In the genomic region with DNA sequence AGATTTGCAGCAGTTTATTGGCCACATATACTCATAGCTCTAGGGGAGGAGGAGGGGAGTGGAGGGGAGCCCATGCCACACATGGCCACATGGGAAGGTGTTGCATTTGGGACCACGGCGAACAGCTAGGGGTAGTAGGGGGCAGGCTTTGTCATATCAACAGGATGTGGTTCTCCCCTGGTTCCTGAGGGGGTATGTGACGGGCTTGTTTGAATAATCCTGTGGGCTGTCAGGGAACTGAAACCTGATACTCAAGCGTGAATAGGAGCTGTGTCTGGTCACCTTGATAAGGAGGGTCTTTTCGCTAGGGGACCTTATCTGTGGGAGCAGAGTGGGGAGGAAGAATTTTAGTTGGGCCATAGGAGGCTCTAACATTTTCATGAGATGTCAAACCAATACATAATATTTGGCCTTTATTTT, we compare ENCODE assay signal across 9 cellular contexts.
DNase-seq lines count a peak whose midpoint lies in the region; ATAC-seq and TF ChIP-seq lines count a peak whose summit lies in the region.
"Had no signal": no experiment of that assay in that cellular context is flagged by ENCODE, and none has a peak within 500 bp of the region (broad histone marks: within the 10 kb centered on the region; RNA-seq: fewer than 3 reads in every experiment).

No MANE protein-coding gene starts in this region.

- H3K4me1 Mint-ChIP-seq in activated CD8-positive, alpha-beta T cell treated with anti-CD3 and anti-CD28 coated beads for 36 hours (ENCODE audit: low read depth): no peaks in the 10 kb centered on the region

- CTCF ChIA-PET in activated CD8-positive, alpha-beta T cell treated with anti-CD3 and anti-CD28 coated beads for 36 hours (lab: Charles Lee): interaction anchor here (3.3 kb wide), 1 partner anchor 9 kb away, joined by 14 read pairs; no protein-coding TSS in a partner anchor
- CTCF ChIA-PET in A673 (lab: Charles Lee): no interaction called here

- H3K9me3 Mint-ChIP-seq in activated CD8-positive, alpha-beta T cell treated with anti-CD3 and anti-CD28 coated beads for 36 hours: no peaks in the 10 kb centered on the region

- no peak overlapping the region for H3K4me3 Mint-ChIP-seq in activated CD8-positive, alpha-beta T cell treated with anti-CD3 and anti-CD28 coated beads for 36 hours

- no TSS peak for BruUV-seq in A673 (replicated peaks; lab: Mats Ljungman, UMichigan)

- no peaks in the 10 kb centered on the region for H3K9me3 ChIP-seq in A673 (ENCODE audit: low read depth, low read length, poor library complexity, severe bottlenecking)
- H3K9me3 ChIP-seq: upper lobe of left lung had no signal

- no peaks in the 10 kb centered on the region for H3K4me1 ChIP-seq in A673 (ENCODE audit: insufficient read depth, low read length, poor library complexity, severe bottlenecking)
- H3K4me1 ChIP-seq: upper lobe of left lung had no signal

- H3K4me3 ChIP-seq in A673 (ENCODE audit: low read depth, low read length, poor library complexity, severe bottlenecking): no peak overlapping the region
- H3K4me3 ChIP-seq: upper lobe of left lung had no signal

- no peaks in the 10 kb centered on the region for H3K36me3 ChIP-seq in A673 (ENCODE audit: insufficient read depth, low read length, poor library complexity, severe bottlenecking)
- H3K36me3 ChIP-seq: upper lobe of left lung had no signal

- H3K27ac Mint-ChIP-seq in activated CD8-positive, alpha-beta T cell treated with anti-CD3 and anti-CD28 coated beads for 36 hours: no peak overlapping the region

- intact Hi-C loops in activated CD8-positive, alpha-beta T cell treated with anti-CD3 and anti-CD28 coated beads for 36 hours (cut with micrococcal nuclease): no loop called here
- intact Hi-C loops in head of caudate nucleus (cut with DNase I): no loop called here
- intact Hi-C loops in A673 (cut with micrococcal nuclease; ENCODE audit: unreplicated experiment): no loop called here
- intact Hi-C loops in Right ventricle myocardium inferior (cut with DNase I): no loop called here

- POLR2A ChIA-PET in activated CD8-positive, alpha-beta T cell treated with anti-CD3 and anti-CD28 coated beads for 36 hours (lab: Charles Lee): interaction anchor here (1.4 kb wide), 1 partner anchor 9 kb away, joined by 3 read pairs; no protein-coding TSS in a partner anchor
- POLR2A ChIA-PET in A673 (lab: Charles Lee; ENCODE audit: low non-redundant PET): no interaction called here

- no peaks in the 10 kb centered on the region for H3K36me3 Mint-ChIP-seq in activated CD8-positive, alpha-beta T cell treated with anti-CD3 and anti-CD28 coated beads for 36 hours (ENCODE audit: low read depth)

- H3K27ac ChIP-seq in A673 (ENCODE audit: low read depth, low read length, poor library complexity, severe bottlenecking): no peak overlapping the region
- H3K27ac ChIP-seq: upper lobe of left lung had no signal

- ATAC-seq in GM21423 (IDR thresholded peaks at IDR 0.05; ENCODE audit: unreplicated experiment) (peak; percentile 90), HG03342 (IDR thresholded peaks at IDR 0.05; ENCODE audit: unreplicated experiment) (peak; percentile 93), Right ventricle myocardium inferior (no peak)
- peak; percentile 81 for ATAC-seq in activated CD8-positive, alpha-beta T cell treated with anti-CD3 and anti-CD28 coated beads for 36 hours

- no peaks in the 10 kb centered on the region for H3K27me3 Mint-ChIP-seq in activated CD8-positive, alpha-beta T cell treated with anti-CD3 and anti-CD28 coated beads for 36 hours

- DNase-seq in ELF-1 (ENCODE audit: low read depth, low spot score) (peak; percentile 35), T-helper 1 cell (no peak), head of caudate nucleus (no peak), A673 (ENCODE audit: low spot score) (no peak), Right ventricle myocardium inferior (ENCODE audit: missing footprints) (no peak)
- peak; percentile 37 for DNase-seq in activated CD8-positive, alpha-beta T cell treated with anti-CD3 and anti-CD28 coated beads for 36 hours
- DNase-seq: upper lobe of left lung had no signal

- no peak for TF ChIP-seq CTCF in activated CD8-positive, alpha-beta T cell treated with anti-CD3 and anti-CD28 coated beads for 36 hours (IDR thresholded peaks at IDR 0.05)
- no peak for TF ChIP-seq CTCF in A673 (conservative IDR thresholded peaks at IDR 0.05; ENCODE audit: low read depth, low read length)

- no peaks in the 10 kb centered on the region for H3K27me3 ChIP-seq in A673 (replicated peaks; ENCODE audit: insufficient read depth, low read depth, low read length, poor library complexity)
- H3K27me3 ChIP-seq: upper lobe of left lung had no signal

Comparison
In these comparisons a context has a peak if more than half of its experiments do, and no peak if none do; other contexts are left out.
1. DNase-seq: peak in ELF-1 (single experiment) and activated CD8-positive, alpha-beta T cell treated with anti-CD3 and anti-CD28 coated beads for 36 hours (single experiment); none in T-helper 1 cell (0 of 5), head of caudate nucleus (0 of 42), A673 (single experiment) and Right ventricle myocardium inferior (single experiment).